In the genomic region with DNA sequence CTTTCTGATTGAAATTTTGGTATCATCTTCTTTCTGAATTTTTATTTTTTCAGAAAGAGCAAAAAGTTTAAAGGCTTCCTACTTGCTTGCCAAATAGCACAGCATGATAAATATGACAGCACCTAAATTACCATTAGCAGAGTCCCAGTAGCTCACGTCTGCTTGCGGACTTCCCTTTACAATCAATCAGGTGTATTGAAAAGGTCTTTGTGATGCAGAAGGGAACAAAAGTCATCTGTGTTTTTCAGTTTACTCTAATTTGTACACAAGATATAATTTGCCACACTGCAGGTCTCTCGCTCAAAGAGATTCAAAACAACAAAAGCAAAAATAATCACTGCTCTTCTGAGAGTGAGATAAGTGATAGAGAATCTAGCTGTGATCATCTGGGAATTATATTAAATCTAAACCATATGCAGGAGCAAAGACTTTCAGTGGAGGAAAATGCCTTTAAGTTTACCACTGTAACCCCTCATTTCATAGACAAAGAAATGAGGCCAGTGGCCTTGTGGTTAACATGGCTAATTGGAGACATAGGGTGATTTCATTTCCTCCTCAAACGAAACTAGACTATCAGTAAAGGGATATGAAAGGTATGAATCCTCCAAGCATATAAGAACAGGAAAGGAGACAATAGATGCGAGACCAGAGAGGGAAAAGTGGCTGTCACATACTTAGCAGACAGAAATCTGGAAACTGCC, we compare ENCODE assay signal across 1 cellular context.
TF ChIP-seq lines count a peak whose summit lies in the region.

No MANE protein-coding gene starts in this region.

TF ChIP-seq in WTC11, 78 proteins besides CTCF, POLR2A, EP300 and RAD21 (continued from another document):
- TF ChIP-seq, protein P1, sequence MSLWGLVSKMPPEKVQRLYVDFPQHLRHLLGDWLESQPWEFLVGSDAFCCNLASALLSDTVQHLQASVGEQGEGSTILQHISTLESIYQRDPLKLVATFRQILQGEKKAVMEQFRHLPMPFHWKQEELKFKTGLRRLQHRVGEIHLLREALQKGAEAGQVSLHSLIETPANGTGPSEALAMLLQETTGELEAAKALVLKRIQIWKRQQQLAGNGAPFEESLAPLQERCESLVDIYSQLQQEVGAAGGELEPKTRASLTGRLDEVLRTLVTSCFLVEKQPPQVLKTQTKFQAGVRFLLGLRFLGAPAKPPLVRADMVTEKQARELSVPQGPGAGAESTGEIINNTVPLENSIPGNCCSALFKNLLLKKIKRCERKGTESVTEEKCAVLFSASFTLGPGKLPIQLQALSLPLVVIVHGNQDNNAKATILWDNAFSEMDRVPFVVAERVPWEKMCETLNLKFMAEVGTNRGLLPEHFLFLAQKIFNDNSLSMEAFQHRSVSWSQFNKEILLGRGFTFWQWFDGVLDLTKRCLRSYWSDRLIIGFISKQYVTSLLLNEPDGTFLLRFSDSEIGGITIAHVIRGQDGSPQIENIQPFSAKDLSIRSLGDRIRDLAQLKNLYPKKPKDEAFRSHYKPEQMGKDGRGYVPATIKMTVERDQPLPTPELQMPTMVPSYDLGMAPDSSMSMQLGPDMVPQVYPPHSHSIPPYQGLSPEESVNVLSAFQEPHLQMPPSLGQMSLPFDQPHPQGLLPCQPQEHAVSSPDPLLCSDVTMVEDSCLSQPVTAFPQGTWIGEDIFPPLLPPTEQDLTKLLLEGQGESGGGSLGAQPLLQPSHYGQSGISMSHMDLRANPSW (CRISPR knock-in tag; conservative IDR thresholded peaks at IDR 0.05; ENCODE audit: low read depth): no peak
- no peak for TF ChIP-seq PRRX2 (CRISPR knock-in tag; IDR thresholded peaks at IDR 0.05)
- TF ChIP-seq GTF2I (CRISPR knock-in tag; conservative IDR thresholded peaks at IDR 0.05): no peak
- TF ChIP-seq, protein P2, sequence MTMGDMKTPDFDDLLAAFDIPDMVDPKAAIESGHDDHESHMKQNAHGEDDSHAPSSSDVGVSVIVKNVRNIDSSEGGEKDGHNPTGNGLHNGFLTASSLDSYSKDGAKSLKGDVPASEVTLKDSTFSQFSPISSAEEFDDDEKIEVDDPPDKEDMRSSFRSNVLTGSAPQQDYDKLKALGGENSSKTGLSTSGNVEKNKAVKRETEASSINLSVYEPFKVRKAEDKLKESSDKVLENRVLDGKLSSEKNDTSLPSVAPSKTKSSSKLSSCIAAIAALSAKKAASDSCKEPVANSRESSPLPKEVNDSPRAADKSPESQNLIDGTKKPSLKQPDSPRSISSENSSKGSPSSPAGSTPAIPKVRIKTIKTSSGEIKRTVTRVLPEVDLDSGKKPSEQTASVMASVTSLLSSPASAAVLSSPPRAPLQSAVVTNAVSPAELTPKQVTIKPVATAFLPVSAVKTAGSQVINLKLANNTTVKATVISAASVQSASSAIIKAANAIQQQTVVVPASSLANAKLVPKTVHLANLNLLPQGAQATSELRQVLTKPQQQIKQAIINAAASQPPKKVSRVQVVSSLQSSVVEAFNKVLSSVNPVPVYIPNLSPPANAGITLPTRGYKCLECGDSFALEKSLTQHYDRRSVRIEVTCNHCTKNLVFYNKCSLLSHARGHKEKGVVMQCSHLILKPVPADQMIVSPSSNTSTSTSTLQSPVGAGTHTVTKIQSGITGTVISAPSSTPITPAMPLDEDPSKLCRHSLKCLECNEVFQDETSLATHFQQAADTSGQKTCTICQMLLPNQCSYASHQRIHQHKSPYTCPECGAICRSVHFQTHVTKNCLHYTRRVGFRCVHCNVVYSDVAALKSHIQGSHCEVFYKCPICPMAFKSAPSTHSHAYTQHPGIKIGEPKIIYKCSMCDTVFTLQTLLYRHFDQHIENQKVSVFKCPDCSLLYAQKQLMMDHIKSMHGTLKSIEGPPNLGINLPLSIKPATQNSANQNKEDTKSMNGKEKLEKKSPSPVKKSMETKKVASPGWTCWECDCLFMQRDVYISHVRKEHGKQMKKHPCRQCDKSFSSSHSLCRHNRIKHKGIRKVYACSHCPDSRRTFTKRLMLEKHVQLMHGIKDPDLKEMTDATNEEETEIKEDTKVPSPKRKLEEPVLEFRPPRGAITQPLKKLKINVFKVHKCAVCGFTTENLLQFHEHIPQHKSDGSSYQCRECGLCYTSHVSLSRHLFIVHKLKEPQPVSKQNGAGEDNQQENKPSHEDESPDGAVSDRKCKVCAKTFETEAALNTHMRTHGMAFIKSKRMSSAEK (CRISPR knock-in tag; IDR thresholded peaks at IDR 0.05; ENCODE audit: borderline replicate concordance): no peak
- TF ChIP-seq HMGA2 (CRISPR knock-in tag; IDR thresholded peaks at IDR 0.05): no peak
- no peak for TF ChIP-seq IRF2 (CRISPR knock-in tag; IDR thresholded peaks at IDR 0.05; ENCODE audit: borderline replicate concordance, low read depth)
- TF ChIP-seq, protein P3, sequence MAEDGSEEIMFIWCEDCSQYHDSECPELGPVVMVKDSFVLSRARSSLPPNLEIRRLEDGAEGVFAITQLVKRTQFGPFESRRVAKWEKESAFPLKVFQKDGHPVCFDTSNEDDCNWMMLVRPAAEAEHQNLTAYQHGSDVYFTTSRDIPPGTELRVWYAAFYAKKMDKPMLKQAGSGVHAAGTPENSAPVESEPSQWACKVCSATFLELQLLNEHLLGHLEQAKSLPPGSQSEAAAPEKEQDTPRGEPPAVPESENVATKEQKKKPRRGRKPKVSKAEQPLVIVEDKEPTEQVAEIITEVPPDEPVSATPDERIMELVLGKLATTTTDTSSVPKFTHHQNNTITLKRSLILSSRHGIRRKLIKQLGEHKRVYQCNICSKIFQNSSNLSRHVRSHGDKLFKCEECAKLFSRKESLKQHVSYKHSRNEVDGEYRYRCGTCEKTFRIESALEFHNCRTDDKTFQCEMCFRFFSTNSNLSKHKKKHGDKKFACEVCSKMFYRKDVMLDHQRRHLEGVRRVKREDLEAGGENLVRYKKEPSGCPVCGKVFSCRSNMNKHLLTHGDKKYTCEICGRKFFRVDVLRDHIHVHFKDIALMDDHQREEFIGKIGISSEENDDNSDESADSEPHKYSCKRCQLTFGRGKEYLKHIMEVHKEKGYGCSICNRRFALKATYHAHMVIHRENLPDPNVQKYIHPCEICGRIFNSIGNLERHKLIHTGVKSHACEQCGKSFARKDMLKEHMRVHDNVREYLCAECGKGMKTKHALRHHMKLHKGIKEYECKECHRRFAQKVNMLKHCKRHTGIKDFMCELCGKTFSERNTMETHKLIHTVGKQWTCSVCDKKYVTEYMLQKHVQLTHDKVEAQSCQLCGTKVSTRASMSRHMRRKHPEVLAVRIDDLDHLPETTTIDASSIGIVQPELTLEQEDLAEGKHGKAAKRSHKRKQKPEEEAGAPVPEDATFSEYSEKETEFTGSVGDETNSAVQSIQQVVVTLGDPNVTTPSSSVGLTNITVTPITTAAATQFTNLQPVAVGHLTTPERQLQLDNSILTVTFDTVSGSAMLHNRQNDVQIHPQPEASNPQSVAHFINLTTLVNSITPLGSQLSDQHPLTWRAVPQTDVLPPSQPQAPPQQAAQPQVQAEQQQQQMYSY (CRISPR knock-in tag; IDR thresholded peaks at IDR 0.05): no peak
- TF ChIP-seq TP53 (CRISPR knock-in tag; IDR thresholded peaks at IDR 0.05): no peak
- TF ChIP-seq CREM (CRISPR knock-in tag; IDR thresholded peaks at IDR 0.05): no peak
- TF ChIP-seq ZNF317 (CRISPR knock-in tag; IDR thresholded peaks at IDR 0.05; ENCODE audit: borderline replicate concordance, low read depth): no peak
- TF ChIP-seq, protein P4, sequence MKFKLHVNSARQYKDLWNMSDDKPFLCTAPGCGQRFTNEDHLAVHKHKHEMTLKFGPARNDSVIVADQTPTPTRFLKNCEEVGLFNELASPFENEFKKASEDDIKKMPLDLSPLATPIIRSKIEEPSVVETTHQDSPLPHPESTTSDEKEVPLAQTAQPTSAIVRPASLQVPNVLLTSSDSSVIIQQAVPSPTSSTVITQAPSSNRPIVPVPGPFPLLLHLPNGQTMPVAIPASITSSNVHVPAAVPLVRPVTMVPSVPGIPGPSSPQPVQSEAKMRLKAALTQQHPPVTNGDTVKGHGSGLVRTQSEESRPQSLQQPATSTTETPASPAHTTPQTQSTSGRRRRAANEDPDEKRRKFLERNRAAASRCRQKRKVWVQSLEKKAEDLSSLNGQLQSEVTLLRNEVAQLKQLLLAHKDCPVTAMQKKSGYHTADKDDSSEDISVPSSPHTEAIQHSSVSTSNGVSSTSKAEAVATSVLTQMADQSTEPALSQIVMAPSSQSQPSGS (CRISPR knock-in tag; IDR thresholded peaks at IDR 0.05; ENCODE audit: borderline replicate concordance, low read depth): no peak
- TF ChIP-seq SOX15 (CRISPR knock-in tag; IDR thresholded peaks at IDR 0.05): no peak
- no peak for TF ChIP-seq NFE2L1 (CRISPR knock-in tag; IDR thresholded peaks at IDR 0.05)
TF ChIP-seq in WTC11: peak in this region for 0.
